21 cellular contexts compared by ENCODE assay signal in the genomic region with DNA sequence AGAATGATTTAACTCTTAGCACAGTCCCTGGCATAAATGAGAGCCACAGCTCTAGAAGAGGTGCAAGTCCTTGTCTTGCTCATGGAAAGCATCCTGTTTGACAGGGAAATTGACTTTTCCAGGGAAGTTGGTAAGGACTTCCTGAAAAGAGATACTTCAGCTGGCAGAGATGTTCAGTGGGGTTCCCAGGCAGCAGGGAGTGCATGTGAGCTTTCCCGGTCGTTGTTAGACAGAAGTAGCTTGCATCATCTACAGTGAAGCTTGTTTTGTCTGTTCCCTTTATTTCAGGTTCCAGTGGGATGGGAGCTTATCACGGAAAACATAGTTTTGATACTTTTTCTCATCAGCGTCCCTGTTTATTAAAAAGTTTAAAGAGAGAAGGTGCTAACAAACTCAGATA. TPM values are rescaled to one million over a fixed set of nuclear protein-coding genes. Genes with fewer than 3 reads are reported as not detected.
DNase-seq lines count a peak whose midpoint lies in the region; ATAC-seq and TF ChIP-seq lines count a peak whose summit lies in the region.
"Had no signal": no experiment of that assay in that cellular context is flagged by ENCODE, and none has a peak within 500 bp of the region (broad histone marks: within the 10 kb centered on the region; RNA-seq: fewer than 3 reads in every experiment).

No MANE protein-coding gene starts in this region.

- H3K9me3 ChIP-seq in right lobe of liver (no peaks in the 10 kb centered on the region), stomach (no peaks in the 10 kb centered on the region)
- H3K9me3 ChIP-seq: esophagus muscularis mucosa, testis had no signal

- peak; percentile 51 to 61 (median 54) for ATAC-seq in right lobe of liver
- no peak for ATAC-seq in HG03025 (IDR thresholded peaks at IDR 0.05; ENCODE audit: low FRiP score, unreplicated experiment)

- DNase-seq in GM03348 (ENCODE audit: low spot score): peak; percentile 24
- DNase-seq in dorsolateral prefrontal cortex: no peak
- no peak for DNase-seq in right lobe of liver
- DNase-seq in stomach: no peak
- DNase-seq in activated CD4-positive, CD25-positive, alpha-beta regulatory T cell treated with anti-CD3 and anti-CD28 coated beads, Interleukin-2, amount 50 U/mL, for 72 hours: no peak
- DNase-seq in head of caudate nucleus: no peak
- no peak for DNase-seq in NCI-H2196 (lab: John Stamatoyannopoulos, UW; ENCODE audit: unreplicated experiment)
- DNase-seq: activated CD8-positive, alpha-beta memory T cell treated with anti-CD3 and anti-CD28 coated beads, Interleukin-2, amount 50 U/mL, for 48 hours; activated gamma-delta T cell; amniotic stem cell; cerebellar nuclear complex; DND-41; effector CD4-positive, alpha-beta T cell; KBM-7; NCI-H2029; NCI-H446 treated with DMSO at 0.1 percent for 48 hours; nephron progenitor cell; testis had no signal

- H3K27ac ChIP-seq in dorsolateral prefrontal cortex (peak overlapping the region in 45 of 59 donors; percentile 6 to 87 (median 61)), right lobe of liver (peak overlapping the region; percentile 41 to 73 (median 54)), stomach (peak overlapping the region in 3 of 5 donors; percentile 57 to 76 (median 60))
- H3K27ac ChIP-seq: esophagus muscularis mucosa, testis had no signal

- WGBS in right lobe of liver (ENCODE audit: insufficient coverage, low coverage, low lambda C conversion rate, missing lambda C conversion rate): 30% methylated on average over 4 of the region's 4 CpGs
- 61 to 85% (median 65%) methylated on average over 4 of the region's 4 CpGs for WGBS in stomach, 5 donors

- H3K4me1 ChIP-seq in right lobe of liver: peaks cover 0 to 48% (median 19%) of the 10 kb centered on the region in 4 donors
- peaks cover 9 to 48% (median 32%) of the 10 kb centered on the region in 4 donors for H3K4me1 ChIP-seq in stomach
- H3K4me1 ChIP-seq: testis had no signal

- H3K27me3 ChIP-seq in dorsolateral prefrontal cortex: no peaks in the 10 kb centered on the region
- no peaks in the 10 kb centered on the region for H3K27me3 ChIP-seq in right lobe of liver
- no peaks in the 10 kb centered on the region for H3K27me3 ChIP-seq in stomach
- H3K27me3 ChIP-seq: esophagus muscularis mucosa, testis had no signal

- no peak for TF ChIP-seq EP300 in stomach (IDR thresholded peaks at IDR 0.05)

- TF ChIP-seq POLR2A in right lobe of liver (IDR thresholded peaks at IDR 0.05) (no peak), stomach (IDR thresholded peaks at IDR 0.05) (no peak)

- peaks cover 0 to 24% (median 3%) of the 10 kb centered on the region in 4 donors for H3K36me3 ChIP-seq in right lobe of liver
- peaks cover 3 to 81% (median 68%) of the 10 kb centered on the region in 4 donors for H3K36me3 ChIP-seq in stomach

- H3K4me3 ChIP-seq in dorsolateral prefrontal cortex: no peak overlapping the region
- H3K4me3 ChIP-seq in right lobe of liver: no peak overlapping the region
- H3K4me3 ChIP-seq in stomach: no peak overlapping the region
- H3K4me3 ChIP-seq: esophagus muscularis mucosa, testis had no signal

- TF ChIP-seq CTCF in dorsolateral prefrontal cortex (IDR thresholded peaks at IDR 0.05 in 54 of 56, conservative IDR thresholded peaks at IDR 0.05 in 2 of 56; ENCODE audit: low read depth in 1 of 56, partially characterized antibody in 56 of 56) (no peak), right lobe of liver (IDR thresholded peaks at IDR 0.05) (no peak), stomach (IDR thresholded peaks at IDR 0.05) (no peak)

- intact Hi-C loops in dorsolateral prefrontal cortex (cut with DNase I) (no loop called here), right lobe of liver (cut with DNase I) (no loop called here), stomach (cut with DNase I; ENCODE audit: low total_unique reads) (no loop called here), head of caudate nucleus (cut with DNase I) (no loop called here)

RNA-seq across cellular contexts. Expression of gene ALDH3A2, which starts 22.9 kb away (rescaled TPM):
- total RNA-seq in dorsolateral prefrontal cortex: 100 to 1,000 TPM in 31 of 120 experiments, 10 to 100 TPM in 89; 54.2 to 160 (median 92.6) TPM
- total RNA-seq in right lobe of liver: 100 to 1,000 TPM; 102 to 264 (median 182) TPM
- 100 to 1,000 TPM in 4 of 5 donors, 10 to 100 TPM in 1; 51.0 to 236 (median 156) TPM for total RNA-seq in stomach
- polyA plus RNA-seq in stomach: 100 to 1,000 TPM in 1 of 3 donors, 10 to 100 TPM in 2; 26.8 to 107 (median 83.7) TPM

RNA-seq across cellular contexts. Expression of gene SLC47A2, which starts 45.0 kb away (rescaled TPM):
- total RNA-seq in dorsolateral prefrontal cortex (1 to 10 TPM in 15 of 120 experiments, under 1 TPM in 42, not detected in 63; 0.20 to 4.0 (median 0.66) TPM), right lobe of liver (not detected), stomach (not detected)
- polyA plus RNA-seq in stomach: under 1 TPM in 1 of 3 donors, not detected in 2; 0.78 TPM
- total RNA-seq: esophagus muscularis mucosa, pulmonary artery endothelial cell had no signal
